Comparison of ENCODE assay signal across 8 cellular contexts in the genomic region with DNA sequence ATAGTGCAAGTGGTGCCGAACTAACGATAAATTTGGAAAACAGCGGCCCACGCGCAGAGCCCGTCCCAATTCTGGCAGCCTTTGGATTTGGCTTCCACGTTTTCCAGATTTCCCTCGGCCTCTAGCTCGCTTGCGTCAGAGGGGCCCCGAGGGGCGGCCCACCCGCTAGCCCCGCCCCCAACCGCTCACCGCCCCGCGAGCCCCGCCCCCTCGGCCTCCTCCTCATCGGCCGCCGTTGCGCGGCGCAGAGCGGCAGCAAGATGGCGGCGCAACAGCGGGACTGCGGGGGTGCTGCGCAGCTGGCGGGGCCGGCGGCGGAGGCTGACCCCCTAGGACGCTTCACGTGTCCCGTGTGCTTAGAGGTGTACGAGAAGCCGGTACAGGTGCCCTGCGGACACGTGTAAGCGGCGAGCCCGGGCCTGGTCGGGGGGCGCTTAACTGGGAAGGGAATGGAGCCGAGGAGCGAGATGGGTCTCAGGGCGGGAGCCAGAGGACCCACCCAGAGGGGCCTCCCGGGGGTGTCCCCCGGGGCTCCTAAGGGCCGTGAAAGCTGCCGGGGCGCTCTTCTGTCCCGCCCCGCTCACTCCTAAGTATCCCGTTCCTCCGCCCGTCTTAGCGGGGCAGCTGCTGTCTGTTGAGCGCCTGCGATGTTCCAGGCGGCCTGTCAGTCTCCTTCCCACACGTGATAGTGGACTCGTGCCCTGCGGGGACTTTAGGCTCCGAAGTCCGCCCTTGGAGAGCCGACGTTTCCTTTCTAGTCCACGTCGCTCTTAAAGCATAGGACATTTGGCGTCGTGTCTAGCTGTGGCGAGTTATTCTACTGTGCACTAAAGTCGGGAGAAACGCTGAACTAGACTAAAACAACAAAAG. TPM values are rescaled to one million over a fixed set of nuclear protein-coding genes. Genes with fewer than 3 reads are reported as not detected.
DNase-seq lines count a peak whose midpoint lies in the region; ATAC-seq, FAIRE-seq and TF ChIP-seq lines count a peak whose summit lies in the region.

A gene with protein sequence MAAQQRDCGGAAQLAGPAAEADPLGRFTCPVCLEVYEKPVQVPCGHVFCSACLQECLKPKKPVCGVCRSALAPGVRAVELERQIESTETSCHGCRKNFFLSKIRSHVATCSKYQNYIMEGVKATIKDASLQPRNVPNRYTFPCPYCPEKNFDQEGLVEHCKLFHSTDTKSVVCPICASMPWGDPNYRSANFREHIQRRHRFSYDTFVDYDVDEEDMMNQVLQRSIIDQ (plus strand): TSS at position 245 of the 870 bp plus-strand sequence. CDS start 16 bp downstream, at position 261.

- H3K27me3 ChIP-seq in ascending aorta, result no peaks in the 10 kb centered on the region
- H3K27me3 ChIP-seq in right cardiac atrium (ENCODE audit: control insufficient read depth, insufficient read depth), result no peaks in the 10 kb centered on the region

- TF ChIP-seq CTCF in GM12865 (IDR thresholded peaks at IDR 0.05; ENCODE audit: insufficient read depth, low read depth, low read length, missing control alignments) (no peak), ascending aorta (IDR thresholded peaks at IDR 0.05) (peak in 1 of 3 experiments; percentile 20)

- FAIRE-seq in urothelium cell line (lab: Jason Lieb, UNC), result no peak

- peaks cover 11 to 22% of the 10 kb centered on the region in 2 donors for H3K4me1 ChIP-seq in ascending aorta
- H3K4me1 ChIP-seq in right cardiac atrium (ENCODE audit: control insufficient read depth, insufficient read depth, low read length), result peaks cover 10% of the 10 kb centered on the region

- intact Hi-C loops in ascending aorta (cut with DNase I), result loop anchor here (2.0 to 5.0 kb wide), 3 partner anchors 22 to 534 kb away; a partner anchor contains a TSS
- intact Hi-C loops in right cardiac atrium (cut with DNase I), result no loop called here

- peak; percentile 95 for DNase-seq in GM12865 (ENCODE audit: low read depth)
- peak; percentile 24 for DNase-seq in NCI-H187 treated with DMSO at 0.1 percent for 48 hours (lab: John Stamatoyannopoulos, UW)
- peak; percentile 83 for DNase-seq in T-helper 22 cell (ENCODE audit: low read depth)
- DNase-seq in ascending aorta (ENCODE audit: low spot score in 2 of 2), result peak; percentile 44 to 94
- peak; percentile 91 to 97 (median 97) for DNase-seq in right cardiac atrium
- peak; percentile 94 for DNase-seq in putamen (ENCODE audit: low spot score)
- DNase-seq in urothelium cell line (ENCODE audit: low spot score), result peak; percentile 100

- ATAC-seq in HG02763 (IDR thresholded peaks at IDR 0.05; ENCODE audit: unreplicated experiment), result peak; percentile 74
- ATAC-seq in right cardiac atrium, result peak; percentile 94 to 95

- H3K4me3 ChIP-seq in GM12865 (ENCODE audit: low read depth, low read length), result peak within 1 kb of the TSS; percentile 95
- H3K4me3 ChIP-seq in ascending aorta, result peak within 1 kb of the TSS; percentile 86 to 91
- H3K4me3 ChIP-seq in right cardiac atrium (ENCODE audit: low read length), result peak within 1 kb of the TSS; percentile 65

- H3K27ac ChIP-seq in ascending aorta (peak within 1 kb of the TSS; percentile 86 to 92), right cardiac atrium (ENCODE audit: low read length) (peak within 1 kb of the TSS; percentile 82)

- no peaks in the 10 kb centered on the region for H3K9me3 ChIP-seq in ascending aorta
- H3K9me3 ChIP-seq in right cardiac atrium (ENCODE audit: control insufficient read depth, low read length), result no peaks in the 10 kb centered on the region

- whole genome bisulfite sequencing in right cardiac atrium, result under 1% methylated on average over 79 of the region's 79 CpGs

- peaks cover 0 to 7% of the 10 kb centered on the region in 2 donors for H3K36me3 ChIP-seq in ascending aorta

RNA-seq across cellular contexts. Expression of the gene that starts here (rescaled TPM):
- total RNA-seq in ascending aorta, result 77.0 TPM
- total RNA-seq in right cardiac atrium, result 10 to 100 TPM; 44.0 to 50.0 (median 47.1) TPM
- 42.8 TPM for polyA plus RNA-seq in right cardiac atrium

Comparison
In these comparisons a context has a peak if more than half of its experiments do, and no peak if none do; other contexts are left out.
1. Peak in every context shown above with its lines: DNase-seq, ATAC-seq, H3K4me3 ChIP-seq and H3K27ac ChIP-seq.
2. DNase-seq: peak in every context shown above with its lines; median percentile 100 in urothelium cell line; 97 in right cardiac atrium; 95 in GM12865; 94 in putamen; 83 in T-helper 22 cell; 69 in ascending aorta; 24 in NCI-H187 treated with DMSO at 0.1 percent for 48 hours.